Comparison of ENCODE assay signal across 22 cellular contexts in the genomic region with DNA sequence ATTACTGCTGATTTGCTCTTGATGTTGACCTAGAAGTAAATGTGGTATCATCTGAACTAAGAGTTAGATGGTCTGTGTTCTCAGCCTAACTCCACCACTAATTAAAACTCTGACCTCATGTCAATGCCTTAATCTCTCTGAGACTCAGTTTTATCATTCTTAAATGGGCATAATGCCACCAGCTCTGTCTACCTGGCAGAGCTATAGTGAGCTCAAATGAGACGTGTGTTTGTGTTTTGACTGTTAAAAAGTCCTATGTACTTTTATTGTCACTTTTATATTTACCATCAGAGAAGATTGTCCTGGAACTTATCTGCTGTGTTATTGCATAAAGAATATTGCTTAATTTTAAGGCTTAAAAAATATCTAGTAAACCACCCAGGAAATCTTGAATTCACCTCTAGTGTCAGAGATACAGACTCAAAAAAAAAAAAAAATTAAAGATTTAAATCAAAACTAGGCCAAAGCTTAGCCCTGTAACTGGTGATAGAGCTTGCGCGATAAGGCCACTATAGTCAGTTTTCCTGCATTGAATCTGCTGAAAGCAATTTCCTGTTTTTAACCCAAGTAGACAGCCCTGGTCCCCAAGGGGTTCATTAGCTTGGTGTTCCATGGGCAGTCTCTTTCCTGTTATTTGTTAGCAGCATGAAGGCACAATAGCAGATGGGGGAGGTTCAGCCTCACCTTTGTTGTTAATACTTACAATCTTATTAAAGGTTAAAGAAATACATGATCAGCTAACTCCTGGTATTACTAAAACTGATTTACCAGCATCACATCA.
A peak's percentile ranks its signal among the peaks of the same experiment; 100 is the strongest.
DNase-seq lines count a peak whose midpoint lies in the region; ATAC-seq, FAIRE-seq and TF ChIP-seq lines count a peak whose summit lies in the region.
"Had no signal": no experiment of that assay in that cellular context is flagged by ENCODE, and none has a peak within 500 bp of the region (broad histone marks: within the 10 kb centered on the region; RNA-seq: fewer than 3 reads in every experiment).

No MANE protein-coding gene starts in this region.

- H3K36me3 Mint-ChIP-seq in activated CD8-positive, alpha-beta memory T cell treated with anti-CD3 and anti-CD28 coated beads, Interleukin-2, amount 10 ng/mL, durations not matched to agents 7 days and 5 days = no peaks in the 10 kb centered on the region

- H3K4me2 ChIP-seq in Loucy (ENCODE audit: low read depth, low read length, poor library complexity, severe bottlenecking) (peak overlapping the region; percentile 23), endothelial cell of umbilical vein (ENCODE audit: insufficient read depth, low read length) (peak overlapping the region; percentile 49)

- H3K4me1 Mint-ChIP-seq in activated CD8-positive, alpha-beta memory T cell treated with anti-CD3 and anti-CD28 coated beads, Interleukin-2, amount 10 ng/mL, durations not matched to agents 7 days and 5 days = no peaks in the 10 kb centered on the region

- H3K4me3 Mint-ChIP-seq in activated CD8-positive, alpha-beta memory T cell treated with anti-CD3 and anti-CD28 coated beads, Interleukin-2, amount 10 ng/mL, durations not matched to agents 7 days and 5 days = no peak overlapping the region

- H3K4me3 ChIP-seq in Loucy (ENCODE audit: low read length, poor library complexity, severe bottlenecking) (no peak overlapping the region), endothelial cell of umbilical vein (replicated peaks in 1 of 3; ENCODE audit: insufficient read depth in 1 of 3, low read depth in 1 of 3, low read length in 3 of 3) (no peak overlapping the region)
- H3K4me3 ChIP-seq: lung, right lobe of liver, thyroid gland had no signal

- H3K4me1 ChIP-seq in Loucy (ENCODE audit: insufficient read depth, low read length, poor library complexity, severe bottlenecking) (peaks cover 10% of the 10 kb centered on the region), endothelial cell of umbilical vein (ENCODE audit: control insufficient read depth, extremely low read depth, insufficient read depth, low read length) (peaks cover 21% of the 10 kb centered on the region)
- H3K4me1 ChIP-seq: right lobe of liver, thyroid gland had no signal

- H3K9me3 ChIP-seq in Loucy (ENCODE audit: insufficient read depth, low read depth, low read length) (no peaks in the 10 kb centered on the region), endothelial cell of umbilical vein (replicated peaks; ENCODE audit: control insufficient read depth, insufficient read depth, low read length) (no peaks in the 10 kb centered on the region)
- H3K9me3 ChIP-seq: right lobe of liver, thyroid gland had no signal

- no peaks in the 10 kb centered on the region for H3K9me2 ChIP-seq in Loucy (replicated peaks; ENCODE audit: low read depth, low read length)

- TF ChIP-seq CTCF in Loucy (conservative IDR thresholded peaks at IDR 0.05; ENCODE audit: low read length) (no peak), endothelial cell of umbilical vein (IDR thresholded peaks at IDR 0.05; ENCODE audit: extremely low read depth in 1 of 2, insufficient read depth in 1 of 2, low read depth in 1 of 2, low read length in 2 of 2) (no peak)

- peak; percentile 83 for FAIRE-seq in endothelial cell of umbilical vein (lab: Jason Lieb, UNC)

- H3K27me3 ChIP-seq in Loucy (ENCODE audit: insufficient read depth, low read length, poor library complexity, severe bottlenecking) (no peaks in the 10 kb centered on the region), endothelial cell of umbilical vein (ENCODE audit: control insufficient read depth in 2 of 2, insufficient read depth in 2 of 2, low read length in 2 of 2) (no peaks in the 10 kb centered on the region)
- H3K27me3 ChIP-seq: right lobe of liver, thyroid gland had no signal

- no peaks in the 10 kb centered on the region for H3K9me1 ChIP-seq in endothelial cell of umbilical vein (replicated peaks; ENCODE audit: control insufficient read depth, extremely low read depth, insufficient read depth, low read length)

- no peak overlapping the region for H3K27ac Mint-ChIP-seq in activated CD8-positive, alpha-beta memory T cell treated with anti-CD3 and anti-CD28 coated beads, Interleukin-2, amount 10 ng/mL, durations not matched to agents 7 days and 5 days

- intact Hi-C loops in endothelial cell of umbilical vein (cut with micrococcal nuclease) = loop anchor here (1.0 to 5.0 kb wide), 4 partner anchors 55 to 139 kb away; no protein-coding TSS in a partner anchor

- H3F3A ChIP-seq in Loucy (ENCODE audit: low read depth) = no peaks in the 10 kb centered on the region

- dilution Hi-C loops in endothelial cell of umbilical vein (cut with MboI; ENCODE audit: extremely low pct_ligation_motif_present, low sequenced_read_pairs) = no loop called here

- peak overlapping the region; percentile 4 for H3K27ac ChIP-seq in endothelial cell of umbilical vein (ENCODE audit: insufficient read depth, low read depth, low read length)
- H3K27ac ChIP-seq: right lobe of liver, RWPE1, thyroid gland had no signal

- H3K9ac ChIP-seq in Loucy (ENCODE audit: low read depth, low read length, poor library complexity, severe bottlenecking) (no peak overlapping the region), endothelial cell of umbilical vein (replicated peaks; ENCODE audit: extremely low read depth, insufficient read depth, low read length) (no peak overlapping the region)

- DNase-seq in NCI-H748 (lab: John Stamatoyannopoulos, UW; ENCODE audit: unreplicated experiment) (peak; percentile 84), endothelial cell of umbilical vein (ENCODE audit: low read depth, low spot score) (peak; percentile 90), retina (peak; percentile 37), UCSD-AML1 (lab: John Stamatoyannopoulos, UW; ENCODE audit: unreplicated experiment) (no peak)
- no peak for DNase-seq in activated CD8-positive, alpha-beta memory T cell treated with anti-CD3 and anti-CD28 coated beads, Interleukin-2, amount 10 ng/mL, durations not matched to agents 7 days and 5 days
- DNase-seq in activated naive CD4-positive, alpha-beta T cell treated with Interleukin-2 at 50 U/mL for 16 hours = no peak
- DNase-seq: activated CD4-positive, alpha-beta T cell treated with anti-CD3 and anti-CD28 coated beads, Interleukin-2, amount 50 U/mL, for 1 hour; activated naive CD4-positive, alpha-beta T cell; amygdala; caudate nucleus; DMS79 treated with DMSO at 0.1 percent for 48 hours; effector memory CD4-positive, alpha-beta T cell; NCI-H2107; NK-92 treated with Interleukin-12 subunit alpha and Interleukin-12 subunit beta, amount 100 ng/mL, for 24 hours; right lobe of liver; stimulated activated CD4-positive, alpha-beta T cell treated with anti-CD3 and anti-CD28 coated beads, Interleukin-15, amount 100 ng/mL, for 24 hours; stimulated activated naive CD4-positive, alpha-beta T cell; SW 1271; thyroid gland had no signal

- no peaks in the 10 kb centered on the region for H3K36me3 ChIP-seq in Loucy (ENCODE audit: insufficient read depth, low read length)
- H3K36me3 ChIP-seq in endothelial cell of umbilical vein (ENCODE audit: control insufficient read depth in 2 of 2, extremely low read depth in 1 of 2, insufficient read depth in 2 of 2, low read length in 2 of 2) = no peaks in the 10 kb centered on the region
- H3K36me3 ChIP-seq: right lobe of liver, thyroid gland had no signal

- ATAC-seq in activated CD8-positive, alpha-beta memory T cell treated with anti-CD3 and anti-CD28 coated beads, Interleukin-2, amount 10 ng/mL, durations not matched to agents 7 days and 5 days = no peak
- ATAC-seq: right lobe of liver had no signal

- no peaks in the 10 kb centered on the region for H3K27me3 Mint-ChIP-seq in activated CD8-positive, alpha-beta memory T cell treated with anti-CD3 and anti-CD28 coated beads, Interleukin-2, amount 10 ng/mL, durations not matched to agents 7 days and 5 days

- no peaks in the 10 kb centered on the region for H3K9me3 Mint-ChIP-seq in activated CD8-positive, alpha-beta memory T cell treated with anti-CD3 and anti-CD28 coated beads, Interleukin-2, amount 10 ng/mL, durations not matched to agents 7 days and 5 days (ENCODE audit: low read depth)

- POLR2A ChIA-PET in endothelial cell of umbilical vein (lab: Charles Lee) = no interaction called here

- H3K79me2 ChIP-seq in Loucy (ENCODE audit: insufficient read depth, low read length) = no peaks in the 10 kb centered on the region
- no peaks in the 10 kb centered on the region for H3K79me2 ChIP-seq in endothelial cell of umbilical vein (ENCODE audit: control insufficient read depth, insufficient read depth, low read length)

- H2AFZ ChIP-seq in Loucy (ENCODE audit: low read length) = no peak overlapping the region
- peak overlapping the region; percentile 79 for H2AFZ ChIP-seq in endothelial cell of umbilical vein (ENCODE audit: low read depth, low read length)

- BruUV-seq in endothelial cell of umbilical vein (replicated peaks; lab: Mats Ljungman, UMichigan) = no TSS peak

- TF ChIP-seq POLR2A in endothelial cell of umbilical vein (IDR thresholded peaks at IDR 0.05; ENCODE audit: low read depth, low read length) = no peak

- CTCF ChIA-PET in endothelial cell of umbilical vein (lab: Charles Lee) = interaction anchor here (0.9 to 1.6 kb wide), 2 partner anchors 14 to 27 kb away, joined by 3 to 9 read pairs; no protein-coding TSS in a partner anchor
- CTCF ChIA-PET in activated CD8-positive, alpha-beta memory T cell treated with anti-CD3 and anti-CD28 coated beads, Interleukin-2, amount 10 ng/mL, durations not matched to agents 7 days and 5 days (lab: Charles Lee) = interaction anchor here (0.8 kb wide), 1 partner anchor 123 kb away, joined by 3 read pairs; no protein-coding TSS in a partner anchor

- no peaks in the 10 kb centered on the region for H4K20me1 ChIP-seq in Loucy (ENCODE audit: insufficient read depth, low read length, poor library complexity, severe bottlenecking)
- no peaks in the 10 kb centered on the region for H4K20me1 ChIP-seq in endothelial cell of umbilical vein (replicated peaks; ENCODE audit: control insufficient read depth, extremely low read depth, insufficient read depth, low read length)

TF ChIP-seq in endothelial cell of umbilical vein, 7 proteins besides CTCF, POLR2A, EP300 and RAD21:
- peak; percentile 25 for TF ChIP-seq JUN (IDR thresholded peaks at IDR 0.05; ENCODE audit: borderline replicate concordance, insufficient read depth, insufficient read length, low read depth)
- TF ChIP-seq FOS (IDR thresholded peaks at IDR 0.05; ENCODE audit: borderline replicate concordance, insufficient read depth, low read length) = no peak
- TF ChIP-seq MAX (IDR thresholded peaks at IDR 0.05; ENCODE audit: insufficient read depth, insufficient read length) = no peak
- peak; percentile 44 for TF ChIP-seq GATA2 (IDR thresholded peaks at IDR 0.05; ENCODE audit: insufficient read depth, insufficient read length, low read depth, low read length)
- no peak for TF ChIP-seq MYC (IDR thresholded peaks at IDR 0.05; ENCODE audit: low read depth, low read length)
- TF ChIP-seq POLR2AphosphoS5 (IDR thresholded peaks at IDR 0.05; ENCODE audit: insufficient read depth, low read depth, low read length) = no peak

Comparison
In these comparisons a context has a peak if more than half of its experiments do, and no peak if none do; other contexts are left out.
1. DNase-seq: peak in NCI-H748 (single experiment), endothelial cell of umbilical vein (single experiment) and retina (single experiment); none in activated CD8-positive, alpha-beta memory T cell treated with anti-CD3 and anti-CD28 coated beads, Interleukin-2, amount 10 ng/mL, durations not matched to agents 7 days and 5 days (single experiment), UCSD-AML1 (single experiment) and activated naive CD4-positive, alpha-beta T cell treated with Interleukin-2 at 50 U/mL for 16 hours (single experiment).